In genomic region chr18:79548621-79548985, GRCh38 we compare ENCODE assay signal across 17 cellular contexts.
"Had no signal": no experiment of that assay in that cellular context is flagged by ENCODE, and none has a peak within 500 bp of the region (broad histone marks: within the 10 kb centered on the region; RNA-seq: fewer than 3 reads in every experiment).

No MANE protein-coding gene starts in this region.

- H3K27me3 ChIP-seq: gastrocnemius medialis, ovary, right atrium auricular region, thyroid gland, vagina had no signal

- H3K9me3 ChIP-seq: esophagus muscularis mucosa, gastrocnemius medialis, ovary, right atrium auricular region, suprapubic skin, thyroid gland, vagina had no signal

- H3K4me1 Mint-ChIP-seq: naive thymus-derived CD4-positive, alpha-beta T cell had no signal

- H3K36me3 ChIP-seq: esophagus muscularis mucosa, gastrocnemius medialis, ovary, right atrium auricular region, suprapubic skin, thyroid gland, vagina had no signal

- H3K27ac ChIP-seq: epithelial cell of prostate, esophagus muscularis mucosa, gastrocnemius medialis, ovary, right atrium auricular region, suprapubic skin, thyroid gland, vagina had no signal

- H3K4me3 Mint-ChIP-seq: naive thymus-derived CD4-positive, alpha-beta T cell; nephron progenitor cell; type B pancreatic cell had no signal

- H3K36me3 Mint-ChIP-seq: naive thymus-derived CD4-positive, alpha-beta T cell; type B pancreatic cell had no signal

- ATAC-seq: gastrocnemius medialis; left colon; naive thymus-derived CD4-positive, alpha-beta T cell had no signal

- H3K27me3 Mint-ChIP-seq: naive thymus-derived CD4-positive, alpha-beta T cell; type B pancreatic cell had no signal

- H3K9me3 Mint-ChIP-seq: naive thymus-derived CD4-positive, alpha-beta T cell; type B pancreatic cell had no signal

- H3K4me3 ChIP-seq: esophagus muscularis mucosa, gastrocnemius medialis, ovary, right atrium auricular region, suprapubic skin, thyroid gland, vagina had no signal

- DNase-seq: effector memory CD4-positive, alpha-beta T cell; gastrocnemius medialis; left colon; mammary epithelial cell; naive thymus-derived CD4-positive, alpha-beta T cell; nephron progenitor cell; small intestine; stimulated activated CD4-positive, alpha-beta T cell treated with anti-CD3 and anti-CD28 coated beads, Interleukin-12 subunit alpha, Interleukin-12 subunit beta, amount 100 ng/mL, for 4 hours; stimulated activated naive CD4-positive, alpha-beta T cell treated with Interleukin-2 at 50 U/mL for 16 hours; thyroid gland had no signal

- H3K4me1 ChIP-seq: esophagus muscularis mucosa, gastrocnemius medialis, thyroid gland, vagina had no signal

- H3K27ac Mint-ChIP-seq: naive thymus-derived CD4-positive, alpha-beta T cell; nephron progenitor cell; type B pancreatic cell had no signal
